ENCODE assay signal across 8 cellular contexts in genomic region chr1:208988811-208989222, GRCh38.
DNase-seq lines count a peak whose midpoint lies in the region; ATAC-seq, FAIRE-seq and TF ChIP-seq lines count a peak whose summit lies in the region.

No MANE protein-coding gene starts in this region.

- peaks cover 15% of the 10 kb centered on the region for H3K4me1 Mint-ChIP-seq in activated naive CD8-positive, alpha-beta T cell treated with anti-CD3 and anti-CD28 coated beads for 36 hours

- FAIRE-seq in keratinocyte (lab: Jason Lieb, UNC) (peak; percentile 62), D721Med (lab: Jason Lieb, UNC) (no peak)

- H3K27me3 ChIP-seq in BLaER1 (no peaks in the 10 kb centered on the region), keratinocyte (ENCODE audit: control insufficient read depth, extremely low read depth, insufficient read depth, low read length) (no peaks in the 10 kb centered on the region), suprapubic skin (no peaks in the 10 kb centered on the region)

- H3K9me3 Mint-ChIP-seq in activated naive CD8-positive, alpha-beta T cell treated with anti-CD3 and anti-CD28 coated beads for 36 hours = peaks cover 2% of the 10 kb centered on the region

- ATAC-seq in GM18873 (IDR thresholded peaks at IDR 0.05; ENCODE audit: low FRiP score, unreplicated experiment) (peak; percentile 98), HG03045 (IDR thresholded peaks at IDR 0.05; ENCODE audit: unreplicated experiment) (peak; percentile 96)

- no peaks in the 10 kb centered on the region for H3K36me3 Mint-ChIP-seq in activated naive CD8-positive, alpha-beta T cell treated with anti-CD3 and anti-CD28 coated beads for 36 hours

- TF ChIP-seq POLR2A in suprapubic skin (IDR thresholded peaks at IDR 0.05) = no peak

- H3K27me3 Mint-ChIP-seq in activated naive CD8-positive, alpha-beta T cell treated with anti-CD3 and anti-CD28 coated beads for 36 hours = peaks cover 6% of the 10 kb centered on the region

- H3K27ac Mint-ChIP-seq in activated naive CD8-positive, alpha-beta T cell treated with anti-CD3 and anti-CD28 coated beads for 36 hours = peak overlapping the region; percentile 61

- H4K20me1 ChIP-seq in BLaER1 (no peaks in the 10 kb centered on the region), keratinocyte (ENCODE audit: control insufficient read depth, extremely low read depth, insufficient read depth, low read length) (no peaks in the 10 kb centered on the region)

- H3K9me3 ChIP-seq in BLaER1 (peaks cover 3% of the 10 kb centered on the region; the same call in 1 of the 2 replicates), keratinocyte (ENCODE audit: control insufficient read depth, low read depth, low read length) (no peaks in the 10 kb centered on the region), suprapubic skin (no peaks in the 10 kb centered on the region)

- TF ChIP-seq CTCF in keratinocyte (optimal IDR thresholded peaks at IDR 0.05 in 1 of 3, IDR thresholded peaks at IDR 0.05 in 1 of 3, conservative IDR thresholded peaks at IDR 0.05 in 1 of 3; ENCODE audit: extremely low read depth in 1 of 3, insufficient read depth in 2 of 3, low read length in 3 of 3) (no peak), suprapubic skin (IDR thresholded peaks at IDR 0.05) (no peak), D721Med (IDR thresholded peaks at IDR 0.05; ENCODE audit: insufficient read depth, missing control alignments) (no peak)

- DNase-seq in NCI-H226 (peak; percentile 59), keratinocyte (ENCODE audit: low read depth, low spot score) (no peak), suprapubic skin (ENCODE audit: low spot score in 2 of 2) (no peak), D721Med (ENCODE audit: insufficient read length, low spot score) (no peak)
- DNase-seq in activated naive CD8-positive, alpha-beta T cell treated with anti-CD3 and anti-CD28 coated beads for 36 hours = peak; percentile 4

- peak overlapping the region; percentile 75 for H3K4me3 Mint-ChIP-seq in activated naive CD8-positive, alpha-beta T cell treated with anti-CD3 and anti-CD28 coated beads for 36 hours

- H2AFZ ChIP-seq in keratinocyte (ENCODE audit: control insufficient read depth, low read length) = peak overlapping the region; percentile 95

- H3K4me3 ChIP-seq in BLaER1 (peak overlapping the region; percentile 49), keratinocyte (ENCODE audit: control insufficient read depth in 2 of 3, extremely low read depth in 1 of 3, insufficient read depth in 2 of 3, low read depth in 1 of 3, low read length in 3 of 3) (peak overlapping the region in 2 of 3 experiments; percentile 61 to 68), suprapubic skin (peak overlapping the region; percentile 35)

- H3K27ac ChIP-seq in BLaER1 = peak overlapping the region; percentile 75
- peak overlapping the region; percentile 1 for H3K27ac ChIP-seq in keratinocyte (ENCODE audit: control insufficient read depth, insufficient read depth, low read length)
- H3K27ac ChIP-seq in suprapubic skin = no peak overlapping the region

- TF ChIP-seq EP300 in suprapubic skin (IDR thresholded peaks at IDR 0.05) = no peak

- H3K9me1 ChIP-seq in keratinocyte (ENCODE audit: control insufficient read depth, extremely low read depth, insufficient read depth, low read length) = no peaks in the 10 kb centered on the region

- dilution Hi-C loops in keratinocyte (cut with MboI; ENCODE audit: extremely low pct_ligation_motif_present, low sequenced_read_pairs) = no loop called here

- H3K9ac ChIP-seq in BLaER1 (peak overlapping the region; percentile 58), keratinocyte (ENCODE audit: control insufficient read depth, extremely low read depth, insufficient read depth, low read length) (peak overlapping the region; percentile 58)

- 3% methylated on average over 3 of the region's 3 CpGs for WGBS in suprapubic skin

- H3K36me3 ChIP-seq in BLaER1 = no peaks in the 10 kb centered on the region
- H3K36me3 ChIP-seq in keratinocyte (ENCODE audit: control insufficient read depth in 2 of 2, extremely low read depth in 1 of 2, insufficient read depth in 2 of 2, low read length in 2 of 2) = no peaks in the 10 kb centered on the region
- H3K36me3 ChIP-seq in suprapubic skin = no peaks in the 10 kb centered on the region

- H3K4me1 ChIP-seq in BLaER1 (peaks cover 6% of the 10 kb centered on the region), keratinocyte (ENCODE audit: control insufficient read depth, extremely low read depth, insufficient read depth, low read length) (peaks cover 18% of the 10 kb centered on the region), suprapubic skin (peaks cover 5% of the 10 kb centered on the region)

- H3K4me2 ChIP-seq in BLaER1 = peak overlapping the region; percentile 72
- H3K4me2 ChIP-seq in keratinocyte (ENCODE audit: control insufficient read depth, extremely low read depth, insufficient read depth, low read depth, low read length) = peak overlapping the region; percentile 94

- H3K79me2 ChIP-seq in keratinocyte (ENCODE audit: control insufficient read depth, insufficient read depth, low read length) = no peaks in the 10 kb centered on the region

Comparison
In these comparisons a context has a peak if more than half of its experiments do, and no peak if none do; other contexts are left out.
1. DNase-seq: peak in NCI-H226 (single experiment) and activated naive CD8-positive, alpha-beta T cell treated with anti-CD3 and anti-CD28 coated beads for 36 hours (single experiment); none in keratinocyte (single experiment), suprapubic skin (0 of 2) and D721Med (single experiment).
2. Peak in every context shown above with its lines, with median percentiles within 50 percentile points of each other: H3K4me3 ChIP-seq.